8 cellular contexts compared by ENCODE assay signal in the genomic region with DNA sequence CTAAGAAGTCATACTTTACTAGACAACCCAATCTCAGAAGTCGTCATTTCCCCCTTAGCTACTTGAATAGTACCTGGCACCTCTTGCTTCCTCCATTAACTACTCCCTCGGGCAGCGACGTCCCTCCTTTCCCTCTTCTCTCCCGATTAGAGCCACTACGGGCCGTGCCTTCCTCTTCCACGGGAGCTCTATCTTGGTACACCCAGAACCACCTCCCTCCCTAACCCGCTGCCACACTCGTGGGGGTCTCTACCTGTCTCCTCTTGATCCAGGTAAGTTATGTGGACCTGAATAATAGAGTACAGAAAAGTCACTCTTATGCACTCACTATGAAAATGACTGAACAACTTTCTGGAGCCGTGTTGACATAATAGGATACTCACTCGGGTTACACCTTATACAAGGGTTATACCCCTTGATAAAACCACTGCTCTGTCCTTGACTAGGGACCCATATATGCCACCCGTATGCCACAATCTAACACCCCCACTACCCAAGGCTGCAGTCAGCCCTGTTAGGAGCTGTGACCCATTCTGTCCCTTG. TPM values are rescaled to one million over a fixed set of nuclear protein-coding genes. Genes with fewer than 3 reads are reported as not detected.
DNase-seq lines count a peak whose midpoint lies in the region; ATAC-seq lines count a peak whose summit lies in the region.

No MANE protein-coding gene starts in this region.

- H3K27me3 ChIP-seq in BLaER1 = no peaks in the 10 kb centered on the region

- H3K4me3 Mint-ChIP-seq in IgD-negative memory B cell = peak overlapping the region; percentile 90 to 99 (median 98)
- H3K4me3 Mint-ChIP-seq in activated naive CD8-positive, alpha-beta T cell treated with anti-CD3 and anti-CD28 coated beads, Interleukin-2, amount 10 ng/mL, durations not matched to agents 7 days and 5 days = peak overlapping the region; percentile 95

- peaks cover 24% of the 10 kb centered on the region for H3K36me3 ChIP-seq in BLaER1

- peak; percentile 13 for ATAC-seq in GM19372 (IDR thresholded peaks at IDR 0.05; ENCODE audit: low read depth, unreplicated experiment)
- peak; percentile 4 for ATAC-seq in activated naive CD8-positive, alpha-beta T cell treated with anti-CD3 and anti-CD28 coated beads, Interleukin-2, amount 10 ng/mL, durations not matched to agents 7 days and 5 days (ENCODE audit: low read depth)

- peaks cover 30 to 36% (median 33%) of the 10 kb centered on the region in 3 donors for H3K4me1 Mint-ChIP-seq in IgD-negative memory B cell
- H3K4me1 Mint-ChIP-seq in activated naive CD8-positive, alpha-beta T cell treated with anti-CD3 and anti-CD28 coated beads, Interleukin-2, amount 10 ng/mL, durations not matched to agents 7 days and 5 days = peaks cover 27% of the 10 kb centered on the region

- DNase-seq in activated naive CD8-positive, alpha-beta T cell treated with anti-CD3 and anti-CD28 coated beads, Interleukin-2, amount 10 ng/mL, durations not matched to agents 7 days and 5 days = peak; percentile 37
- no peak for DNase-seq in stimulated activated naive CD4-positive, alpha-beta T cell treated with Interleukin-2 at 50 U/mL for 16 hours (lab: John Stamatoyannopoulos, UW)
- no peak for DNase-seq in HCEC 1CT

- H3K36me3 Mint-ChIP-seq in IgD-negative memory B cell = peaks cover 3% of the 10 kb centered on the region
- peaks cover 8% of the 10 kb centered on the region for H3K36me3 Mint-ChIP-seq in activated naive CD8-positive, alpha-beta T cell treated with anti-CD3 and anti-CD28 coated beads, Interleukin-2, amount 10 ng/mL, durations not matched to agents 7 days and 5 days

- H3K4me3 ChIP-seq in BLaER1 (peak overlapping the region; percentile 86), iPS-11a (ENCODE audit: low read depth, low read length) (peak overlapping the region; percentile 91), skin epidermis (peak overlapping the region; percentile 61 to 90 (median 71))

- peak overlapping the region; percentile 87 for H3K9ac ChIP-seq in BLaER1

- H3K4me1 ChIP-seq in BLaER1 = peaks cover 25% of the 10 kb centered on the region

- H4K20me1 ChIP-seq in BLaER1 = peaks cover 20% of the 10 kb centered on the region; the same call in 1 of the 2 replicates

- no peaks in the 10 kb centered on the region for H3K27me3 Mint-ChIP-seq in IgD-negative memory B cell
- no peaks in the 10 kb centered on the region for H3K27me3 Mint-ChIP-seq in activated naive CD8-positive, alpha-beta T cell treated with anti-CD3 and anti-CD28 coated beads, Interleukin-2, amount 10 ng/mL, durations not matched to agents 7 days and 5 days

- H3K9me3 Mint-ChIP-seq in IgD-negative memory B cell = peaks cover 0 to 2% (median 0%) of the 10 kb centered on the region in 3 donors
- no peaks in the 10 kb centered on the region for H3K9me3 Mint-ChIP-seq in activated naive CD8-positive, alpha-beta T cell treated with anti-CD3 and anti-CD28 coated beads, Interleukin-2, amount 10 ng/mL, durations not matched to agents 7 days and 5 days

- peak overlapping the region; percentile 64 to 97 (median 97) for H3K27ac Mint-ChIP-seq in IgD-negative memory B cell
- H3K27ac Mint-ChIP-seq in activated naive CD8-positive, alpha-beta T cell treated with anti-CD3 and anti-CD28 coated beads, Interleukin-2, amount 10 ng/mL, durations not matched to agents 7 days and 5 days = peak overlapping the region; percentile 88

- H3K9me3 ChIP-seq in BLaER1 = 0 out of 2 replicates have a peak, but pooled peaks cover under 1% of the 10 kb centered on the region

- POLR2A ChIA-PET in activated naive CD8-positive, alpha-beta T cell treated with anti-CD3 and anti-CD28 coated beads, Interleukin-2, amount 10 ng/mL, durations not matched to agents 7 days and 5 days (lab: Charles Lee) = interaction anchor here (1.8 kb wide), 1 partner anchor 18 kb away, joined by 5 read pairs; no protein-coding TSS in a partner anchor

- H3K4me2 ChIP-seq in BLaER1 = peak overlapping the region; percentile 95

- H3K27ac ChIP-seq in BLaER1 (peak overlapping the region; percentile 87), skin epidermis (peak overlapping the region; percentile 29 to 99 (median 91))

RNA-seq across cellular contexts. Expression of a gene that starts 0.6 kb away (rescaled TPM):
- polyA plus RNA-seq in IgD-negative memory B cell = 46.7 TPM
- total RNA-seq in activated naive CD8-positive, alpha-beta T cell treated with anti-CD3 and anti-CD28 coated beads, Interleukin-2, amount 10 ng/mL, durations not matched to agents 7 days and 5 days = 10 to 100 TPM; 37.6 to 42.2 TPM

RNA-seq across cellular contexts. Expression of a gene that starts 25.3 kb away (rescaled TPM):
- polyA plus RNA-seq in IgD-negative memory B cell = 12.7 TPM
- 10 to 100 TPM; 10.8 to 11.0 TPM for total RNA-seq in activated naive CD8-positive, alpha-beta T cell treated with anti-CD3 and anti-CD28 coated beads, Interleukin-2, amount 10 ng/mL, durations not matched to agents 7 days and 5 days
